ENCODE assay signal across 9 cellular contexts in genomic region chr3:49199244-49199899, GRCh38. TPM values are rescaled to one million over a fixed set of nuclear protein-coding genes. Genes with fewer than 3 reads are reported as not detected.
A peak's percentile ranks its signal among the peaks of the same experiment; 100 is the strongest.
DNase-seq lines count a peak whose midpoint lies in the region; ATAC-seq and TF ChIP-seq lines count a peak whose summit lies in the region.
"Had no signal": no experiment of that assay in that cellular context is flagged by ENCODE, and none has a peak within 500 bp of the region (broad histone marks: within the 10 kb centered on the region; RNA-seq: fewer than 3 reads in every experiment).

No MANE protein-coding gene starts in this region.

- peak; percentile 19 for DNase-seq in stimulated activated CD4-positive, alpha-beta T cell treated with anti-CD3 and anti-CD28 coated beads, Interleukin-1b, Interleukin-23, amount 100 ng/mL, for 48 hours
- DNase-seq in stimulated activated CD4-positive, alpha-beta T cell treated with anti-CD3 and anti-CD28 coated beads, Interleukin-4, amount 100 ng/mL, for 24 hours, result no peak
- DNase-seq in fibroblast of pulmonary artery (ENCODE audit: low read depth) (peak; percentile 83), vagina (ENCODE audit: extremely low spot score in 2 of 2) (no peak), DMS153 treated with DMSO at 0.1 percent for 48 hours (lab: John Stamatoyannopoulos, UW; ENCODE audit: unreplicated experiment) (no peak), NCI-H526 treated with DMSO at 0.1 percent for 48 hours (lab: John Stamatoyannopoulos, UW) (no peak)
- DNase-seq in natural killer cell treated with Interleukin-12 subunit alpha and Interleukin-12 subunit beta and Interleukin-15 and Interleukin-18, amount 100 ng/mL, for 72 hours (ENCODE audit: low spot score), result no peak
- DNase-seq in NK-92 treated with Interleukin-12 subunit alpha and Interleukin-12 subunit beta, amount 100 ng/mL, for 24 hours (lab: John Stamatoyannopoulos, UW), result no peak
- DNase-seq: DND-41 had no signal

- ATAC-seq in natural killer cell treated with Interleukin-12 subunit alpha and Interleukin-12 subunit beta and Interleukin-15 and Interleukin-18, amount 100 ng/mL, for 72 hours, result peak; percentile 17 to 60

- no peak for TF ChIP-seq POLR2A in vagina (IDR thresholded peaks at IDR 0.05)

- H3K4me1 ChIP-seq in vagina, result peaks cover 17% of the 10 kb centered on the region

- H3K27me3 Mint-ChIP-seq in natural killer cell treated with Interleukin-12 subunit alpha and Interleukin-12 subunit beta and Interleukin-15 and Interleukin-18, amount 100 ng/mL, for 72 hours, result peaks cover 17 to 24% of the 10 kb centered on the region in 2 donors

- no peaks in the 10 kb centered on the region for H3K4me1 Mint-ChIP-seq in natural killer cell treated with Interleukin-12 subunit alpha and Interleukin-12 subunit beta and Interleukin-15 and Interleukin-18, amount 100 ng/mL, for 72 hours (ENCODE audit: low read depth in 2 of 2)

- peak overlapping the region; percentile 37 for H3K4me3 ChIP-seq in fibroblast of pulmonary artery (replicated peaks; ENCODE audit: low read depth, low read length)
- peak overlapping the region; percentile 53 to 60 for H3K4me3 ChIP-seq in vagina

- H3K36me3 Mint-ChIP-seq in natural killer cell treated with Interleukin-12 subunit alpha and Interleukin-12 subunit beta and Interleukin-15 and Interleukin-18, amount 100 ng/mL, for 72 hours, result no peaks in the 10 kb centered on the region

- intact Hi-C loops in vagina (cut with DNase I), result no loop called here

- no peaks in the 10 kb centered on the region for H3K27me3 ChIP-seq in vagina

- H3K27ac Mint-ChIP-seq in natural killer cell treated with Interleukin-12 subunit alpha and Interleukin-12 subunit beta and Interleukin-15 and Interleukin-18, amount 100 ng/mL, for 72 hours, result no peak overlapping the region

- H3K36me3 ChIP-seq in vagina, result no peaks in the 10 kb centered on the region

- no peak for TF ChIP-seq CTCF in fibroblast of pulmonary artery (IDR thresholded peaks at IDR 0.05; ENCODE audit: low read length, missing control alignments)
- no peak for TF ChIP-seq CTCF in vagina (IDR thresholded peaks at IDR 0.05)

- peak overlapping the region; percentile 78 for H3K27ac ChIP-seq in vagina

- H3K9me3 Mint-ChIP-seq in natural killer cell treated with Interleukin-12 subunit alpha and Interleukin-12 subunit beta and Interleukin-15 and Interleukin-18, amount 100 ng/mL, for 72 hours, result no peaks in the 10 kb centered on the region

- no peak overlapping the region for H3K4me3 Mint-ChIP-seq in natural killer cell treated with Interleukin-12 subunit alpha and Interleukin-12 subunit beta and Interleukin-15 and Interleukin-18, amount 100 ng/mL, for 72 hours

- no peaks in the 10 kb centered on the region for H3K9me3 ChIP-seq in vagina

RNA-seq across cellular contexts. Expression of gene KLHDC8B, which starts 28.0 kb away (rescaled TPM):
- 1 to 10 TPM; 1.3 to 3.1 TPM for total RNA-seq in natural killer cell treated with Interleukin-12 subunit alpha and Interleukin-12 subunit beta and Interleukin-15 and Interleukin-18, amount 100 ng/mL, for 72 hours
- total RNA-seq in vagina, result 43.7 TPM

RNA-seq across cellular contexts. Expression of gene CCDC71, which starts 33.2 kb away (rescaled TPM):
- 10 to 100 TPM; 21.0 to 24.7 TPM for total RNA-seq in natural killer cell treated with Interleukin-12 subunit alpha and Interleukin-12 subunit beta and Interleukin-15 and Interleukin-18, amount 100 ng/mL, for 72 hours
- total RNA-seq in vagina, result 30.4 TPM

Comparison
In these comparisons a context has a peak if more than half of its experiments do, and no peak if none do; other contexts are left out.
1. DNase-seq: peak in stimulated activated CD4-positive, alpha-beta T cell treated with anti-CD3 and anti-CD28 coated beads, Interleukin-1b, Interleukin-23, amount 100 ng/mL, for 48 hours (single experiment) and fibroblast of pulmonary artery (single experiment); none in stimulated activated CD4-positive, alpha-beta T cell treated with anti-CD3 and anti-CD28 coated beads, Interleukin-4, amount 100 ng/mL, for 24 hours (single experiment), natural killer cell treated with Interleukin-12 subunit alpha and Interleukin-12 subunit beta and Interleukin-15 and Interleukin-18, amount 100 ng/mL, for 72 hours (single experiment), vagina (0 of 2), NK-92 treated with Interleukin-12 subunit alpha and Interleukin-12 subunit beta, amount 100 ng/mL, for 24 hours (single experiment), DMS153 treated with DMSO at 0.1 percent for 48 hours (single experiment) and NCI-H526 treated with DMSO at 0.1 percent for 48 hours (single experiment).
2. RNA of gene KLHDC8B, which starts 28.0 kb away (total RNA-seq): 43.7 TPM in vagina (single experiment); 1.3 to 3.1 TPM in natural killer cell treated with Interleukin-12 subunit alpha and Interleukin-12 subunit beta and Interleukin-15 and Interleukin-18, amount 100 ng/mL, for 72 hours; every median in the first group is over 10 times any median in the second.